In genomic region chr11:103364687-103365086, GRCh38 we compare ENCODE assay signal across 18 cellular contexts.
"Had no signal": no experiment of that assay in that cellular context is flagged by ENCODE, and none has a peak within 500 bp of the region (broad histone marks: within the 10 kb centered on the region; RNA-seq: fewer than 3 reads in every experiment).

No MANE protein-coding gene starts in this region.

- H3K36me3 ChIP-seq: colonic mucosa, thoracic aorta had no signal

- H3K9me3 ChIP-seq: colonic mucosa, esophagus squamous epithelium, thoracic aorta had no signal

- H3K27ac ChIP-seq: colonic mucosa, esophagus squamous epithelium, thoracic aorta had no signal

- H3K27me3 ChIP-seq: colonic mucosa, esophagus squamous epithelium had no signal

- H3K4me1 ChIP-seq: colonic mucosa, esophagus squamous epithelium had no signal

- H3K4me3 ChIP-seq: colonic mucosa, esophagus squamous epithelium, lung, thoracic aorta had no signal

- ATAC-seq: activated T-cell treated with anti-CD3 and anti-CD28 coated beads, Interleukin-2, amount 50 U/mL, for 72 hours; naive thymus-derived CD4-positive, alpha-beta T cell; stimulated activated naive CD8-positive, alpha-beta T cell treated with anti-CD3 and anti-CD28 coated beads, Interleukin-15, amount 100 ng/mL, for 72 hours had no signal

- DNase-seq: activated CD4-positive, alpha-beta memory T cell treated with anti-CD3 and anti-CD28 coated beads, Interleukin-2, amount 10 ng/mL, durations not matched to agents 7 days and 5 days; activated CD4-positive, alpha-beta T cell treated with anti-CD3 and anti-CD28 coated beads for 1 hour; activated CD8-positive, alpha-beta memory T cell treated with anti-CD3 and anti-CD28 coated beads, Interleukin-2, amount 50 U/mL, for 4 hours; activated gamma-delta T cell treated with Interleukin-2 at 50 U/mL for 16 hours; activated naive CD8-positive, alpha-beta T cell treated with anti-CD3 and anti-CD28 coated beads for 36 hours; activated T-cell treated with anti-CD3 and anti-CD28 coated beads, Interleukin-2, amount 50 U/mL, for 72 hours; anterior cingulate cortex; colonic mucosa; esophagus squamous epithelium; hippocampal formation; naive thymus-derived CD4-positive, alpha-beta T cell; retina; stimulated activated CD4-positive, alpha-beta T cell treated with anti-CD3 and anti-CD28 coated beads, Interleukin-15, amount 100 ng/mL, for 24 hours; stimulated activated CD4-positive, alpha-beta T cell treated with anti-CD3 and anti-CD28 coated beads, Interleukin-4, amount 100 ng/mL, for 24 hours; stimulated activated naive CD8-positive, alpha-beta T cell treated with anti-CD3 and anti-CD28 coated beads, Interleukin-15, amount 100 ng/mL, for 72 hours; T1000 had no signal
